15 cellular contexts compared by ENCODE assay signal in the genomic region with DNA sequence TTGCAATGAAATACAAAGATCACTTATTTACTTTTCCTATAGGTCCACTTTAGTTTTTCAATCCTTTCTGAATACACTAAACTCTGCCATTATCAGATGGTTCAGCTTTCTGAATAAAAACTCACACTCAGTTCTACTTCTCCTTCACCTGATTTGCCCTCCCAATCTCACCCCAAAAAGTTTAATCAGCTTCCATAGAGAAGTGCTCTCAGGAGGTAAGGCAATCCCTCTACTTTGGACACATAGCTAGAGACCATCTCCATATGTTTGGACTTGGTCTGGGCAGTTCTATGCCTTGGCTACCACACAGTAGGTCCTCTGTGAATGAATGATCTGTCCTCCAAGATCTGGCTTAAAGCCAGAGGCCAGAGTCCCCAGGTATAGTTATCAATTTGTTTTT. TPM values are rescaled to one million over a fixed set of nuclear protein-coding genes. Genes with fewer than 3 reads are reported as not detected.
DNase-seq lines count a peak whose midpoint lies in the region; TF ChIP-seq lines count a peak whose summit lies in the region.
"Had no signal": no experiment of that assay in that cellular context is flagged by ENCODE, and none has a peak within 500 bp of the region (broad histone marks: within the 10 kb centered on the region; RNA-seq: fewer than 3 reads in every experiment).

No MANE protein-coding gene starts in this region.

- H3K27ac ChIP-seq in endodermal cell (ENCODE audit: low read depth, low read length) (no peak overlapping the region), trophoblast cell (ENCODE audit: low read depth, low read length) (no peak overlapping the region), skeletal muscle tissue (ENCODE audit: low read depth, low read length) (peak overlapping the region; percentile 6)

- H3K9ac ChIP-seq in endodermal cell (ENCODE audit: extremely low read depth, low read length, poor library complexity, severe bottlenecking) (no peak overlapping the region), trophoblast cell (ENCODE audit: low read length) (no peak overlapping the region), skeletal muscle tissue (ENCODE audit: low read depth in 1 of 3, low read length in 3 of 3) (no peak overlapping the region)

- H3K9me3 Mint-ChIP-seq in endodermal cell, result peaks cover 38% of the 10 kb centered on the region

- peaks cover 51% of the 10 kb centered on the region for H3K4me1 Mint-ChIP-seq in endodermal cell
- H3K4me1 Mint-ChIP-seq: CD8-positive, alpha-beta memory T cell; IgD-negative memory B cell had no signal

- no peak overlapping the region for H2AFZ ChIP-seq in trophoblast cell (ENCODE audit: insufficient read depth, low read length, poor library complexity)

- DNase-seq in endodermal cell (no peak), trophoblast cell (no peak), cerebellar nuclear complex (lab: John Stamatoyannopoulos, UW) (no peak), GM19238 (ENCODE audit: insufficient read length, low spot score) (no peak)
- DNase-seq in stimulated activated naive CD4-positive, alpha-beta T cell (lab: John Stamatoyannopoulos, UW), result no peak
- DNase-seq: ACHN; BE2C; C1 segment of cervical spinal cord; CD4-positive, CD25-positive, alpha-beta regulatory T cell; CD8-positive, alpha-beta memory T cell; COR-L47; GOT3; H7 had no signal

- peaks cover 24% of the 10 kb centered on the region for H3K27me3 Mint-ChIP-seq in endodermal cell (ENCODE audit: insufficient read depth)

- no peak overlapping the region for H2BK12ac ChIP-seq in trophoblast cell (ENCODE audit: low read length)

- no peak overlapping the region for H2AK5ac ChIP-seq in trophoblast cell (ENCODE audit: low read length)

- peak overlapping the region; percentile 91 for H3K4ac ChIP-seq in trophoblast cell (ENCODE audit: low read depth, low read length)

- TF ChIP-seq CTCF in endodermal cell (conservative IDR thresholded peaks at IDR 0.05), result no peak

- no peak overlapping the region for H3K23ac ChIP-seq in trophoblast cell (ENCODE audit: low read length)

- no peak overlapping the region for H4K12ac ChIP-seq in trophoblast cell (ENCODE audit: low read depth, low read length)

- H3K36me3 Mint-ChIP-seq in endodermal cell (ENCODE audit: low read depth), result peaks cover 45% of the 10 kb centered on the region
- H3K36me3 Mint-ChIP-seq: CD4-positive, CD25-positive, alpha-beta regulatory T cell; CD8-positive, alpha-beta memory T cell had no signal

- H3K4me2 ChIP-seq in trophoblast cell (ENCODE audit: low read length), result no peak overlapping the region

- peaks cover 17% of the 10 kb centered on the region for H3K79me2 ChIP-seq in trophoblast cell (ENCODE audit: control insufficient read depth, insufficient read depth, low read length, poor library complexity)

- H3K4me3 Mint-ChIP-seq in endodermal cell, result no peak overlapping the region
- H3K4me3 Mint-ChIP-seq: CD4-positive, CD25-positive, alpha-beta regulatory T cell; CD8-positive, alpha-beta memory T cell; IgD-negative memory B cell had no signal

- peaks cover 28% of the 10 kb centered on the region for H3K36me3 ChIP-seq in endodermal cell (ENCODE audit: control insufficient read depth, insufficient read depth, low read length)
- no peaks in the 10 kb centered on the region for H3K36me3 ChIP-seq in trophoblast cell (ENCODE audit: control insufficient read depth in 1 of 2, insufficient read depth in 2 of 2, low read length in 2 of 2)
- H3K36me3 ChIP-seq in skeletal muscle tissue (ENCODE audit: control insufficient read depth in 3 of 3, insufficient read depth in 3 of 3, low read length in 3 of 3), result no peaks in the 10 kb centered on the region
- H3K36me3 ChIP-seq: BE2C had no signal

- H2BK120ac ChIP-seq in trophoblast cell (ENCODE audit: insufficient read depth, low read length, poor library complexity), result no peak overlapping the region

- H2BK5ac ChIP-seq in trophoblast cell (ENCODE audit: low read depth, low read length, poor library complexity), result no peak overlapping the region

- H3K79me1 ChIP-seq in trophoblast cell (ENCODE audit: low read length), result no peaks in the 10 kb centered on the region

- H3K9me3 ChIP-seq in endodermal cell (ENCODE audit: control insufficient read depth, low read length) (peaks cover 53% of the 10 kb centered on the region), trophoblast cell (ENCODE audit: insufficient read depth, low read depth, low read length) (no peaks in the 10 kb centered on the region), skeletal muscle tissue (ENCODE audit: control insufficient read depth in 3 of 3, low read length in 3 of 3) (no peaks in the 10 kb centered on the region)
- H3K9me3 ChIP-seq: BE2C had no signal

- no peak overlapping the region for H3K27ac Mint-ChIP-seq in endodermal cell
- H3K27ac Mint-ChIP-seq: CD4-positive, CD25-positive, alpha-beta regulatory T cell; CD8-positive, alpha-beta memory T cell; IgD-negative memory B cell had no signal

- no peak overlapping the region for H4K91ac ChIP-seq in trophoblast cell (ENCODE audit: low read depth, low read length)

- peak overlapping the region; percentile 52 for H3K4me3 ChIP-seq in endodermal cell (ENCODE audit: low read length)
- H3K4me3 ChIP-seq in trophoblast cell (ENCODE audit: low read depth, low read length), result no peak overlapping the region
- no peak overlapping the region for H3K4me3 ChIP-seq in skeletal muscle tissue (ENCODE audit: low read length in 3 of 3)

- no peak overlapping the region for H4K8ac ChIP-seq in trophoblast cell (ENCODE audit: low read depth, low read length)

- no peak overlapping the region for H3K18ac ChIP-seq in trophoblast cell (ENCODE audit: low read length)

- H3K4me1 ChIP-seq in endodermal cell (ENCODE audit: control insufficient read depth, insufficient read depth, low read length) (peaks cover 30% of the 10 kb centered on the region), trophoblast cell (ENCODE audit: control insufficient read depth in 1 of 2, insufficient read depth in 2 of 2, low read length in 2 of 2) (peaks cover 6 to 12% of the 10 kb centered on the region in 2 experiments), skeletal muscle tissue (ENCODE audit: control insufficient read depth in 3 of 3, insufficient read depth in 3 of 3, low read length in 3 of 3) (peaks cover 23 to 35% (median 25%) of the 10 kb centered on the region in 3 donors)
- H3K4me1 ChIP-seq: BE2C had no signal

- H3K14ac ChIP-seq in trophoblast cell (ENCODE audit: low read length), result no peak overlapping the region

- no peaks in the 10 kb centered on the region for H3K27me3 ChIP-seq in endodermal cell (ENCODE audit: control insufficient read depth, insufficient read depth, low read length, poor library complexity, severe bottlenecking)
- H3K27me3 ChIP-seq in trophoblast cell (ENCODE audit: insufficient read depth, low read length), result no peaks in the 10 kb centered on the region
- no peaks in the 10 kb centered on the region for H3K27me3 ChIP-seq in skeletal muscle tissue (ENCODE audit: control insufficient read depth in 3 of 3, insufficient read depth in 3 of 3, low read length in 3 of 3)

RNA-seq across cellular contexts. Expression of gene PTPN14, which starts 40.9 kb away (rescaled TPM):
- total RNA-seq in endodermal cell, result 10 to 100 TPM; 72.6 to 93.2 TPM
- polyA plus RNA-seq in endodermal cell (2013, experiment 1 of 2), result 20.1 TPM
- polyA plus RNA-seq in endodermal cell (2013, experiment 2 of 2), result 23.3 TPM
- polyA plus RNA-seq in trophoblast cell (2013), result 40.3 and 40.4 TPM in 2 replicates
- 19.8 TPM for total RNA-seq in skeletal muscle tissue
